ENCODE assay signal across 8 cellular contexts in genomic region chr16:85334718-85335583, GRCh38.
A peak's percentile ranks its signal among the peaks of the same experiment; 100 is the strongest.
DNase-seq lines count a peak whose midpoint lies in the region; ATAC-seq and TF ChIP-seq lines count a peak whose summit lies in the region.

No MANE protein-coding gene starts in this region.

- peak; percentile 64 for DNase-seq in SK-N-SH
- DNase-seq in activated CD4-positive, alpha-beta T cell treated with anti-CD3 and anti-CD28 coated beads, Interleukin-2, amount 10 ng/mL, durations not matched to agents 7 days and 5 days = peak; percentile 32
- peak; percentile 21 to 26 for DNase-seq in stimulated activated CD4-positive, alpha-beta T cell treated with anti-CD3 and anti-CD28 coated beads, Interleukin-2, amount 100 ng/mL, for 24 hours
- DNase-seq in NCI-H187 (lab: John Stamatoyannopoulos, UW) = no peak

- H3K27ac Mint-ChIP-seq in activated CD4-positive, alpha-beta T cell treated with anti-CD3 and anti-CD28 coated beads, Interleukin-2, amount 10 ng/mL, durations not matched to agents 7 days and 5 days = peak overlapping the region; percentile 58

- no peak for TF ChIP-seq EP300 in SK-N-SH (IDR thresholded peaks at IDR 0.05; ENCODE audit: borderline replicate concordance in 1 of 2, low read depth in 1 of 2, low read length in 1 of 2)

- CTCF ChIA-PET in SK-N-SH (lab: Yijun Ruan, JAX) = interaction anchor here (0.6 to 3.0 kb wide), 16 partner anchors 12 to 281 kb away, joined by 3 to 12 read pairs (median 3); no protein-coding TSS in a partner anchor
- CTCF ChIA-PET in activated CD4-positive, alpha-beta T cell treated with anti-CD3 and anti-CD28 coated beads, Interleukin-2, amount 10 ng/mL, durations not matched to agents 7 days and 5 days (lab: Charles Lee) = interaction anchor here (0.9 to 2.2 kb wide), 6 partner anchors 9 to 281 kb away, joined by 3 to 6 read pairs (median 3); no protein-coding TSS in a partner anchor

- POLR2A ChIA-PET in SK-N-SH (lab: Yijun Ruan, JAX) = no interaction called here
- POLR2A ChIA-PET in activated CD4-positive, alpha-beta T cell treated with anti-CD3 and anti-CD28 coated beads, Interleukin-2, amount 10 ng/mL, durations not matched to agents 7 days and 5 days (lab: Charles Lee) = interaction anchor here (0.5 kb wide), 1 partner anchor 38 kb away, joined by 3 read pairs; no protein-coding TSS in a partner anchor

- H3K27me3 ChIP-seq in SK-N-SH (ENCODE audit: insufficient read depth) = no peaks in the 10 kb centered on the region
- H3K27me3 ChIP-seq in iPS-20b (ENCODE audit: insufficient read depth, low read length) = peaks cover 63% of the 10 kb centered on the region

- peaks cover 6 to 41% of the 10 kb centered on the region in 2 experiments; a peak in 2 of 4 replicates for H3K4me1 ChIP-seq in SK-N-SH (ENCODE audit: control insufficient read depth in 1 of 2, insufficient read depth in 2 of 2, low read depth in 1 of 2, low read length in 1 of 2)
- H3K4me1 ChIP-seq in iPS-20b (ENCODE audit: insufficient read depth, low read length) = peaks cover 32% of the 10 kb centered on the region

- 86% methylated on average over 34 of the region's 35 CpGs for WGBS in SK-N-SH (ENCODE audit: low lambda C conversion rate)

- H3K27ac ChIP-seq in SK-N-SH (ENCODE audit: low read depth in 2 of 2, low read length in 1 of 2) (peak overlapping the region in 1 of 2 experiments; percentile 65; a peak in 2 of 4 replicates), iPS-20b (ENCODE audit: low read length) (no peak overlapping the region)

- H3K9me3 ChIP-seq in SK-N-SH = no peaks in the 10 kb centered on the region
- H3K9me3 ChIP-seq in iPS-20b (ENCODE audit: insufficient read depth, low read depth, low read length) = no peaks in the 10 kb centered on the region

- H3K4me3 ChIP-seq in SK-N-SH (ENCODE audit: low read depth in 2 of 2, low read length in 1 of 2) = no peak overlapping the region
- H3K4me3 ChIP-seq in iPS-20b (ENCODE audit: low read length) = peak overlapping the region; percentile 59

- no peak overlapping the region for H3K4me2 ChIP-seq in SK-N-SH

- no peaks in the 10 kb centered on the region for H3K9me2 ChIP-seq in SK-N-SH

- H3K36me3 ChIP-seq in SK-N-SH (replicated peaks in 1 of 2; ENCODE audit: control insufficient read depth in 1 of 2, insufficient read depth in 2 of 2, low read length in 1 of 2) = no peaks in the 10 kb centered on the region
- H3K36me3 ChIP-seq in iPS-20b (ENCODE audit: insufficient read depth, low read depth, low read length) = no peaks in the 10 kb centered on the region

- no peak for ATAC-seq in SK-N-SH treated with all-trans-retinoic acid at 6 μM for 48 hours
- ATAC-seq in HG03439 (IDR thresholded peaks at IDR 0.05; ENCODE audit: unreplicated experiment) = no peak
- no peak for ATAC-seq in HG03378 (IDR thresholded peaks at IDR 0.05; ENCODE audit: unreplicated experiment)

- H3K27me3 Mint-ChIP-seq in activated CD4-positive, alpha-beta T cell treated with anti-CD3 and anti-CD28 coated beads, Interleukin-2, amount 10 ng/mL, durations not matched to agents 7 days and 5 days = peaks cover 5% of the 10 kb centered on the region

- H2AFZ ChIP-seq in SK-N-SH (ENCODE audit: low read depth) = no peak overlapping the region

- H3K4me1 Mint-ChIP-seq in activated CD4-positive, alpha-beta T cell treated with anti-CD3 and anti-CD28 coated beads, Interleukin-2, amount 10 ng/mL, durations not matched to agents 7 days and 5 days = peaks cover 14% of the 10 kb centered on the region

- H3F3A ChIP-seq in SK-N-SH (replicated peaks; ENCODE audit: insufficient read depth) = peaks cover 6% of the 10 kb centered on the region

- TF ChIP-seq CTCF in SK-N-SH (IDR thresholded peaks at IDR 0.05) = no peak

- H3K9ac ChIP-seq in SK-N-SH (no peak overlapping the region), iPS-20b (ENCODE audit: low read depth, low read length) (peak overlapping the region; percentile 29; the same call in 1 of the 2 replicates)

- no peak overlapping the region for H3K4me3 Mint-ChIP-seq in activated CD4-positive, alpha-beta T cell treated with anti-CD3 and anti-CD28 coated beads, Interleukin-2, amount 10 ng/mL, durations not matched to agents 7 days and 5 days

- no peaks in the 10 kb centered on the region for H3K79me2 ChIP-seq in SK-N-SH (ENCODE audit: insufficient read depth)

- no peaks in the 10 kb centered on the region for H3K36me3 Mint-ChIP-seq in activated CD4-positive, alpha-beta T cell treated with anti-CD3 and anti-CD28 coated beads, Interleukin-2, amount 10 ng/mL, durations not matched to agents 7 days and 5 days (ENCODE audit: low read depth)

- no peaks in the 10 kb centered on the region for H3K9me3 Mint-ChIP-seq in activated CD4-positive, alpha-beta T cell treated with anti-CD3 and anti-CD28 coated beads, Interleukin-2, amount 10 ng/mL, durations not matched to agents 7 days and 5 days

- peaks cover 10% of the 10 kb centered on the region; the same call in 1 of the 2 replicates for H4K20me1 ChIP-seq in SK-N-SH (ENCODE audit: insufficient read depth)

- TF ChIP-seq RAD21 in SK-N-SH (IDR thresholded peaks at IDR 0.05; ENCODE audit: low read length) = no peak

TF ChIP-seq in SK-N-SH, 30 proteins besides CTCF, POLR2A, EP300 and RAD21:
- TF ChIP-seq PBX3 (IDR thresholded peaks at IDR 0.05) (no peak), SIN3A (IDR thresholded peaks at IDR 0.05; ENCODE audit: borderline replicate concordance, low read depth, low read length) (no peak), RXRA (IDR thresholded peaks at IDR 0.05; ENCODE audit: borderline replicate concordance, low read depth) (no peak)

TF ChIP-seq in SK-N-SH treated with all-trans-retinoic acid at 6 μM for 48 hours, 23 proteins besides CTCF, POLR2A, EP300 and RAD21:
- TF ChIP-seq CSDC2 (CRISPR knock-in tag; IDR thresholded peaks at IDR 0.05) = no peak
- TF ChIP-seq ZNF8 (CRISPR knock-in tag; IDR thresholded peaks at IDR 0.05) = no peak
- TF ChIP-seq CREB5 (CRISPR knock-in tag; IDR thresholded peaks at IDR 0.05; ENCODE audit: low read depth) = no peak

Comparison
In these comparisons a context has a peak if more than half of its experiments do, and no peak if none do; other contexts are left out.
1. DNase-seq: peak in SK-N-SH (single experiment), activated CD4-positive, alpha-beta T cell treated with anti-CD3 and anti-CD28 coated beads, Interleukin-2, amount 10 ng/mL, durations not matched to agents 7 days and 5 days (single experiment) and stimulated activated CD4-positive, alpha-beta T cell treated with anti-CD3 and anti-CD28 coated beads, Interleukin-2, amount 100 ng/mL, for 24 hours (2 of 2); none in NCI-H187 (0 of 2).